In the genomic region with DNA sequence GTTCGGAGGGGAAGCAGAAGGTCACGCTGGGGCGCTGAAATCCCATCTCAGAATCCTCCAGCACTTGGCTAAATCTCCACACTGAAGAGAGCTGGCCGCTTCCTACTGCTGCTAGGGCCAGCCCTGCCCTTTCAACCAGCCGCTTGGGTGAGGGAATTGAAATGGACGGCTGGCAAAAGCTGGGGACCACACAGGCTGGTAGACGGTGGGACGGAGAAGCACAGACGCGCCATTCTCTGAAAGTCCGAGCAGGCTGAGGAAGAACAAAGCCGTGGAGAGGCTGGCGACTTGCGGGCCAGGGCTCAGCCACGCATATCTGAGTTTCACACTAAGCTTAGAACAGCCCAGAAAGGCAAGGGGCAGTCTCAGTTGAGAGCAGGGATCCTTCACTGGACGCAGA, we compare ENCODE assay signal across 12 cellular contexts. TPM values are rescaled to one million over a fixed set of nuclear protein-coding genes. Genes with fewer than 3 reads are reported as not detected.
DNase-seq lines count a peak whose midpoint lies in the region; ATAC-seq, FAIRE-seq and TF ChIP-seq lines count a peak whose summit lies in the region.
"Had no signal": no experiment of that assay in that cellular context is flagged by ENCODE, and none has a peak within 500 bp of the region (broad histone marks: within the 10 kb centered on the region; RNA-seq: fewer than 3 reads in every experiment).

No MANE protein-coding gene starts in this region.

- H3K27ac Mint-ChIP-seq in central memory CD8-positive, alpha-beta T cell (ENCODE audit: low read depth) = peak overlapping the region; percentile 91
- H3K27ac Mint-ChIP-seq in naive thymus-derived CD4-positive, alpha-beta T cell = peak overlapping the region in 8 of 9 donors; percentile 48 to 95 (median 92)

- no peak for TF ChIP-seq CTCF in heart right ventricle (IDR thresholded peaks at IDR 0.05)
- no peak for TF ChIP-seq CTCF in upper lobe of right lung (IDR thresholded peaks at IDR 0.05)
- no peak for TF ChIP-seq CTCF in WERI-Rb-1 (IDR thresholded peaks at IDR 0.05; ENCODE audit: low read depth, low read length)

- H3K9me3 ChIP-seq in heart right ventricle (no peaks in the 10 kb centered on the region), upper lobe of right lung (no peaks in the 10 kb centered on the region), WERI-Rb-1 (ENCODE audit: severe bottlenecking) (no peaks in the 10 kb centered on the region)
- no peaks in the 10 kb centered on the region for H3K9me3 ChIP-seq in naive thymus-derived CD4-positive, alpha-beta T cell (ENCODE audit: control insufficient read depth in 2 of 3, low read length in 3 of 3)

- H3K4me1 ChIP-seq in heart right ventricle (peaks cover 39 to 88% (median 82%) of the 10 kb centered on the region in 9 donors), upper lobe of right lung (peaks cover 71% of the 10 kb centered on the region)
- peaks cover 64 to 68% of the 10 kb centered on the region in 2 donors for H3K4me1 ChIP-seq in naive thymus-derived CD4-positive, alpha-beta T cell (ENCODE audit: control insufficient read depth in 2 of 2, insufficient read depth in 2 of 2, low read length in 2 of 2)

- peaks cover 72% of the 10 kb centered on the region for H3K36me3 Mint-ChIP-seq in central memory CD8-positive, alpha-beta T cell (ENCODE audit: insufficient read depth)
- H3K36me3 Mint-ChIP-seq in naive thymus-derived CD4-positive, alpha-beta T cell = peaks cover 3 to 38% (median 27%) of the 10 kb centered on the region in 5 donors

- H3K4me3 Mint-ChIP-seq in central memory CD8-positive, alpha-beta T cell = peak overlapping the region; percentile 96
- H3K4me3 Mint-ChIP-seq in naive thymus-derived CD4-positive, alpha-beta T cell = peak overlapping the region; percentile 95 to 99 (median 98)

- intact Hi-C loops in heart right ventricle (cut with DNase I) (no loop called here), Right ventricle myocardium superior (cut with DNase I) (no loop called here), upper lobe of right lung (cut with DNase I) (no loop called here)
- intact Hi-C loops in naive thymus-derived CD4-positive, alpha-beta T cell (cut with micrococcal nuclease) = loop anchor here in 1 of 2 donors (5.0 kb wide), 1 partner anchor 73 kb away; a partner anchor contains a TSS

- H3K9me3 Mint-ChIP-seq in central memory CD8-positive, alpha-beta T cell = no peaks in the 10 kb centered on the region
- peaks cover 0 to 3% (median 0%) of the 10 kb centered on the region in 11 donors for H3K9me3 Mint-ChIP-seq in naive thymus-derived CD4-positive, alpha-beta T cell

- no peak for ATAC-seq in heart right ventricle
- no peak for ATAC-seq in Right ventricle myocardium superior (ENCODE audit: poor library complexity)
- ATAC-seq in central memory CD8-positive, alpha-beta T cell (replicated peaks; ENCODE audit: extremely low read depth, poor library complexity, severe bottlenecking) = no peak
- no peak for ATAC-seq in naive thymus-derived CD4-positive, alpha-beta T cell
- no peak for ATAC-seq in upper lobe of right lung
- no peak for ATAC-seq in HG03045 (IDR thresholded peaks at IDR 0.05; ENCODE audit: unreplicated experiment)

- POLR2A ChIA-PET in naive thymus-derived CD4-positive, alpha-beta T cell (lab: Charles Lee) = interaction anchor here (0.9 to 26.0 kb wide), 6 partner anchors 10 to 96 kb away, joined by 4 to 1324 read pairs (median 4); a partner anchor contains a TSS

- CTCF ChIA-PET in naive thymus-derived CD4-positive, alpha-beta T cell (lab: Charles Lee) = interaction anchor here (1.8 to 30.3 kb wide), 2 partner anchors 14 to 19 kb away, joined by 6 to 945 read pairs; a partner anchor contains a TSS

- no peak for FAIRE-seq in GM19239 (lab: Jason Lieb, UNC)

- H3K4me1 Mint-ChIP-seq in central memory CD8-positive, alpha-beta T cell = peaks cover 78% of the 10 kb centered on the region
- peaks cover 57 to 82% (median 69%) of the 10 kb centered on the region in 7 donors for H3K4me1 Mint-ChIP-seq in naive thymus-derived CD4-positive, alpha-beta T cell

- H3K27me3 ChIP-seq in heart right ventricle (no peaks in the 10 kb centered on the region), upper lobe of right lung (no peaks in the 10 kb centered on the region), WERI-Rb-1 (ENCODE audit: insufficient read depth, low read depth, severe bottlenecking) (no peaks in the 10 kb centered on the region)
- H3K27me3 ChIP-seq in naive thymus-derived CD4-positive, alpha-beta T cell (ENCODE audit: control insufficient read depth in 2 of 2, insufficient read depth in 2 of 2, low read length in 2 of 2) = no peaks in the 10 kb centered on the region

- 73 to 75% methylated on average over 16 of the region's 16 CpGs for WGBS in heart right ventricle, 2 donors

- H3K4me3 ChIP-seq in heart right ventricle = peak overlapping the region in 8 of 10 donors; percentile 91 to 99 (median 95)
- peak overlapping the region; percentile 100 for H3K4me3 ChIP-seq in naive thymus-derived CD4-positive, alpha-beta T cell (ENCODE audit: low read length)
- H3K4me3 ChIP-seq in upper lobe of right lung = peak overlapping the region; percentile 99
- no peak overlapping the region for H3K4me3 ChIP-seq in WERI-Rb-1 (ENCODE audit: low read depth, low read length)
- H3K4me3 ChIP-seq: SK-N-MC had no signal

- peak overlapping the region in 8 of 10 donors; percentile 11 to 96 (median 91) for H3K27ac ChIP-seq in heart right ventricle
- peak overlapping the region; percentile 49 for H3K27ac ChIP-seq in naive thymus-derived CD4-positive, alpha-beta T cell (ENCODE audit: low read depth, low read length)
- H3K27ac ChIP-seq in upper lobe of right lung = peak overlapping the region; percentile 25
- H3K27ac ChIP-seq in WERI-Rb-1 = no peak overlapping the region
- H3K27ac ChIP-seq: SK-N-MC had no signal

- H3K27me3 Mint-ChIP-seq in central memory CD8-positive, alpha-beta T cell = no peaks in the 10 kb centered on the region
- H3K27me3 Mint-ChIP-seq in naive thymus-derived CD4-positive, alpha-beta T cell = no peaks in the 10 kb centered on the region

- DNase-seq in heart right ventricle = no peak
- DNase-seq in Right ventricle myocardium superior = no peak
- DNase-seq in central memory CD8-positive, alpha-beta T cell (ENCODE audit: low spot score in 2 of 2) = no peak
- no peak for DNase-seq in naive thymus-derived CD4-positive, alpha-beta T cell
- DNase-seq in upper lobe of right lung = no peak
- DNase-seq in WERI-Rb-1 = no peak
- DNase-seq in GM19239 (ENCODE audit: insufficient read length, low spot score) = no peak
- DNase-seq: amniotic stem cell, COR-L47, MM.1S had no signal

- H3K36me3 ChIP-seq in heart right ventricle (peaks cover 3 to 58% (median 10%) of the 10 kb centered on the region in 9 donors), upper lobe of right lung (peaks cover 37% of the 10 kb centered on the region), WERI-Rb-1 (peaks cover 10% of the 10 kb centered on the region)
- H3K36me3 ChIP-seq in naive thymus-derived CD4-positive, alpha-beta T cell (ENCODE audit: control insufficient read depth in 2 of 3, insufficient read depth in 3 of 3, low read length in 3 of 3) = peaks cover 12 to 50% (median 17%) of the 10 kb centered on the region in 3 experiments

RNA-seq across cellular contexts. Expression of a gene that starts 3.6 kb away (rescaled TPM):
- total RNA-seq in heart right ventricle (10 to 100 TPM; 30.7 to 73.1 (median 43.9) TPM), Right ventricle myocardium superior (47.4 TPM), upper lobe of right lung (94.6 TPM)
- polyA plus RNA-seq in heart right ventricle = 10 to 100 TPM; 26.0 to 39.7 TPM
- 100 to 1,000 TPM; 124 to 263 (median 208) TPM for total RNA-seq in naive thymus-derived CD4-positive, alpha-beta T cell
- polyA plus RNA-seq in naive thymus-derived CD4-positive, alpha-beta T cell = 100 to 1,000 TPM; 102 to 141 TPM

RNA-seq across cellular contexts. Expression of a gene that starts 30.4 kb away (rescaled TPM):
- total RNA-seq in heart right ventricle (1 to 10 TPM in 1 of 10 donors, under 1 TPM in 9; 0.04 to 1.3 (median 0.27) TPM), Right ventricle myocardium superior (0.35 TPM), upper lobe of right lung (20.9 TPM)
- under 1 TPM; 0.17 to 0.37 TPM for polyA plus RNA-seq in heart right ventricle
- total RNA-seq in naive thymus-derived CD4-positive, alpha-beta T cell = 1 to 10 TPM in 4 of 5 experiments, under 1 TPM in 1; 0.22 to 9.2 (median 8.1) TPM
- under 1 TPM; 0.27 to 0.47 TPM for polyA plus RNA-seq in naive thymus-derived CD4-positive, alpha-beta T cell

RNA-seq across cellular contexts. Expression of a gene that starts 42.2 kb away (rescaled TPM):
- total RNA-seq in heart right ventricle (10 to 100 TPM; 12.4 to 17.7 (median 16.0) TPM), Right ventricle myocardium superior (11.5 TPM), upper lobe of right lung (23.2 TPM)
- polyA plus RNA-seq in heart right ventricle = 10 to 100 TPM; 14.8 to 18.6 TPM
- total RNA-seq in naive thymus-derived CD4-positive, alpha-beta T cell = 100 to 1,000 TPM in 1 of 5 experiments, 10 to 100 TPM in 4; 30.6 to 105 (median 36.2) TPM
- 1 to 10 TPM; 3.4 to 5.2 TPM for polyA plus RNA-seq in naive thymus-derived CD4-positive, alpha-beta T cell

RNA-seq across cellular contexts. Expression of a gene that starts 49.6 kb away (rescaled TPM):
- total RNA-seq in heart right ventricle (10 to 100 TPM; 13.4 to 29.8 (median 20.4) TPM), Right ventricle myocardium superior (20.6 TPM), upper lobe of right lung (29.4 TPM)
- polyA plus RNA-seq in heart right ventricle = 10 to 100 TPM; 26.6 to 30.8 TPM
- total RNA-seq in naive thymus-derived CD4-positive, alpha-beta T cell = 10 to 100 TPM; 11.9 to 19.1 (median 18.8) TPM
- 1 to 10 TPM; 4.5 to 7.5 TPM for polyA plus RNA-seq in naive thymus-derived CD4-positive, alpha-beta T cell
